In the genomic region with DNA sequence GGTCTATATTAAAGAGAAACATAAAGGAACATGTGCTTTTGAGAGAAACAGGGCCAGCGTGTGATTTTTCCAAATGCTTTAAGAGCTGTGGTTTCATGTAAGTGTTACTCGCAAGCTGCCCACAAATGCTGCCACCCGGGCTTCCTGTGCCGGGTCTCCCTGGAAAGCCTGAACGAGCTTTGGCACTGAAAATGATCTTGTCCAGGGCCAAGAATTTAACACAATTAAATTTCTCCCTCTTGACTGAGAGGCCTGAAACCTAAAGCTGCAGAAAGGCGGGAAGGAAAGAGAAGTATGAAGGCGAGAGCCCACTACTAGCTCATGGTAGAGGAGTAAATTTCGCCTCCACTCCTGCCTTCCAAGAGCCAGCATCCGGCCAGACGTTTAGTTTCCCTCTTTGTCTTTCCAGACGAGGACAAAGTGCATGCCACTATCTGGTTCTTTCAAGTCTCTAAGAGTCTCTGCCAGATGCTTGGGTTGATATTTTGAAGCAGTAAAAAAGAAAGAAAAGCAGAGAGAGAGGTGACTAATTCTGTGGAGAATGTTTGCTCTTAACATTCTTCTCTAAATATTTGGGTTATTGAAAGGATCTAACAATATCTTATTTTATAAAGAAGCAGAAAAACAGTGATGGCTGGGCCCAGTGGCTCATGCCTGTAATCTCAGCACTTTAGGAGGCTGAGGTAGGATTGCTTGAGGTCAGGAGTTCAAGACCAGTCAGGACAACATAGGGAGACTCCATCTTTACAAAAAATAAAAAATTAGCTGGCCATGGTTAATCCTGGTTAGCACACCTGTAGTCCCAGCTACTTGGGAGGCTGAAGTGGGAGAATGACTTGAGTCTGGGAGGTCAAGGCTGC, we compare ENCODE assay signal across 8 cellular contexts.
DNase-seq lines count a peak whose midpoint lies in the region; ATAC-seq, FAIRE-seq and TF ChIP-seq lines count a peak whose summit lies in the region.

No MANE protein-coding gene starts in this region.

- no peaks in the 10 kb centered on the region for H3K27me3 ChIP-seq in RWPE2 (ENCODE audit: insufficient read depth, poor library complexity, severe bottlenecking)
- no peaks in the 10 kb centered on the region for H3K27me3 ChIP-seq in naive thymus-derived CD4-positive, alpha-beta T cell (ENCODE audit: control insufficient read depth in 2 of 2, insufficient read depth in 2 of 2, low read length in 2 of 2)

- peak; percentile 54 for FAIRE-seq in endometrium (lab: Jason Lieb, UNC)

- POLR2A ChIA-PET in naive thymus-derived CD4-positive, alpha-beta T cell (lab: Charles Lee), result interaction anchor here (1.0 to 9.7 kb wide), 4 partner anchors 9 to 131 kb away, joined by 3 to 308 read pairs (median 6); a partner anchor contains a TSS

- no peaks in the 10 kb centered on the region for H3K36me3 ChIP-seq in RWPE2 (ENCODE audit: low read depth)
- no peaks in the 10 kb centered on the region for H3K36me3 ChIP-seq in naive thymus-derived CD4-positive, alpha-beta T cell (ENCODE audit: control insufficient read depth in 2 of 3, insufficient read depth in 3 of 3, low read length in 3 of 3)

- ATAC-seq in RWPE2 (ENCODE audit: low read depth), result peak; percentile 64
- ATAC-seq in naive thymus-derived CD4-positive, alpha-beta T cell, result peak; percentile 34
- no peak for ATAC-seq in activated CD4-positive, CD25-positive, alpha-beta regulatory T cell treated with anti-CD3 and anti-CD28 coated beads, Interleukin-2, amount 50 U/mL, for 24 hours
- ATAC-seq in HG03521 (IDR thresholded peaks at IDR 0.05; ENCODE audit: unreplicated experiment), result no peak

- no peaks in the 10 kb centered on the region for H3K36me3 Mint-ChIP-seq in activated T-cell treated with anti-CD3 and anti-CD28 coated beads, Interleukin-2, amount 50 U/mL, for 24 hours (ENCODE audit: low read depth)
- H3K36me3 Mint-ChIP-seq in naive thymus-derived CD4-positive, alpha-beta T cell, result peaks cover 0 to 1% (median 0%) of the 10 kb centered on the region in 5 donors

- H3K4me3 ChIP-seq in RWPE2 (ENCODE audit: severe bottlenecking), result no peak overlapping the region
- no peak overlapping the region for H3K4me3 ChIP-seq in naive thymus-derived CD4-positive, alpha-beta T cell (ENCODE audit: low read length)

- peaks cover 15% of the 10 kb centered on the region for H3K4me1 ChIP-seq in RWPE2 (ENCODE audit: insufficient read depth, poor library complexity, severe bottlenecking)
- H3K4me1 ChIP-seq in naive thymus-derived CD4-positive, alpha-beta T cell (ENCODE audit: control insufficient read depth in 2 of 2, insufficient read depth in 2 of 2, low read length in 2 of 2), result peaks cover 11 to 13% of the 10 kb centered on the region in 2 donors

- H3K9me3 ChIP-seq in RWPE2 (ENCODE audit: severe bottlenecking), result no peaks in the 10 kb centered on the region
- H3K9me3 ChIP-seq in naive thymus-derived CD4-positive, alpha-beta T cell (ENCODE audit: control insufficient read depth in 2 of 3, low read length in 3 of 3), result no peaks in the 10 kb centered on the region

- H3K4me3 Mint-ChIP-seq in activated T-cell treated with anti-CD3 and anti-CD28 coated beads, Interleukin-2, amount 50 U/mL, for 24 hours, result peak overlapping the region; percentile 4
- peak overlapping the region in 5 of 10 donors; percentile 3 to 56 (median 28) for H3K4me3 Mint-ChIP-seq in naive thymus-derived CD4-positive, alpha-beta T cell

- peaks cover 18% of the 10 kb centered on the region for H3K4me1 Mint-ChIP-seq in activated T-cell treated with anti-CD3 and anti-CD28 coated beads, Interleukin-2, amount 50 U/mL, for 24 hours (ENCODE audit: low read depth)
- peaks cover 11 to 28% (median 23%) of the 10 kb centered on the region in 7 donors for H3K4me1 Mint-ChIP-seq in naive thymus-derived CD4-positive, alpha-beta T cell

- peak overlapping the region; percentile 59 for H3K27ac ChIP-seq in RWPE2 (ENCODE audit: poor library complexity, severe bottlenecking)
- H3K27ac ChIP-seq in naive thymus-derived CD4-positive, alpha-beta T cell (ENCODE audit: low read depth, low read length), result no peak overlapping the region

- TF ChIP-seq CTCF in RWPE2 (IDR thresholded peaks at IDR 0.05; ENCODE audit: poor library complexity, severe bottlenecking), result no peak

- DNase-seq in activated T-cell treated with anti-CD3 and anti-CD28 coated beads, Interleukin-2, amount 50 U/mL, for 24 hours, result peak; percentile 32
- no peak for DNase-seq in activated T-cell treated with anti-CD3 and anti-CD28 coated beads, Interleukin-2, amount 50 U/mL, for 1 hour
- no peak for DNase-seq in RWPE2 (ENCODE audit: low spot score)
- no peak for DNase-seq in naive thymus-derived CD4-positive, alpha-beta T cell
- DNase-seq in NCI-H2081 (lab: John Stamatoyannopoulos, UW), result no peak

- CTCF ChIA-PET in naive thymus-derived CD4-positive, alpha-beta T cell (lab: Charles Lee), result interaction anchor here (1.0 kb wide), 1 partner anchor 67 kb away, joined by 3 read pairs; no protein-coding TSS in a partner anchor

- H3K9me3 Mint-ChIP-seq in activated T-cell treated with anti-CD3 and anti-CD28 coated beads, Interleukin-2, amount 50 U/mL, for 24 hours, result no peaks in the 10 kb centered on the region
- H3K9me3 Mint-ChIP-seq in naive thymus-derived CD4-positive, alpha-beta T cell, result no peaks in the 10 kb centered on the region

- no peaks in the 10 kb centered on the region for H3K27me3 Mint-ChIP-seq in activated T-cell treated with anti-CD3 and anti-CD28 coated beads, Interleukin-2, amount 50 U/mL, for 24 hours
- peaks cover 0 to 6% (median 0%) of the 10 kb centered on the region in 5 donors for H3K27me3 Mint-ChIP-seq in naive thymus-derived CD4-positive, alpha-beta T cell

- intact Hi-C loops in naive thymus-derived CD4-positive, alpha-beta T cell (cut with micrococcal nuclease), result loop anchor here in 1 of 2 donors (10.0 kb wide), 2 partner anchors 990 to 1710 kb away; a partner anchor contains a TSS

- H3K27ac Mint-ChIP-seq in activated T-cell treated with anti-CD3 and anti-CD28 coated beads, Interleukin-2, amount 50 U/mL, for 24 hours, result peak overlapping the region; percentile 46
- peak overlapping the region in 7 of 9 donors; percentile 9 to 77 (median 58) for H3K27ac Mint-ChIP-seq in naive thymus-derived CD4-positive, alpha-beta T cell

Comparison
In these comparisons a context has a peak if more than half of its experiments do, and no peak if none do; other contexts are left out.
1. ATAC-seq: peak in RWPE2 (single experiment) and naive thymus-derived CD4-positive, alpha-beta T cell (single experiment); none in activated CD4-positive, CD25-positive, alpha-beta regulatory T cell treated with anti-CD3 and anti-CD28 coated beads, Interleukin-2, amount 50 U/mL, for 24 hours (0 of 2) and HG03521 (single experiment).